Comparison of ENCODE assay signal across 8 cellular contexts in the genomic region with DNA sequence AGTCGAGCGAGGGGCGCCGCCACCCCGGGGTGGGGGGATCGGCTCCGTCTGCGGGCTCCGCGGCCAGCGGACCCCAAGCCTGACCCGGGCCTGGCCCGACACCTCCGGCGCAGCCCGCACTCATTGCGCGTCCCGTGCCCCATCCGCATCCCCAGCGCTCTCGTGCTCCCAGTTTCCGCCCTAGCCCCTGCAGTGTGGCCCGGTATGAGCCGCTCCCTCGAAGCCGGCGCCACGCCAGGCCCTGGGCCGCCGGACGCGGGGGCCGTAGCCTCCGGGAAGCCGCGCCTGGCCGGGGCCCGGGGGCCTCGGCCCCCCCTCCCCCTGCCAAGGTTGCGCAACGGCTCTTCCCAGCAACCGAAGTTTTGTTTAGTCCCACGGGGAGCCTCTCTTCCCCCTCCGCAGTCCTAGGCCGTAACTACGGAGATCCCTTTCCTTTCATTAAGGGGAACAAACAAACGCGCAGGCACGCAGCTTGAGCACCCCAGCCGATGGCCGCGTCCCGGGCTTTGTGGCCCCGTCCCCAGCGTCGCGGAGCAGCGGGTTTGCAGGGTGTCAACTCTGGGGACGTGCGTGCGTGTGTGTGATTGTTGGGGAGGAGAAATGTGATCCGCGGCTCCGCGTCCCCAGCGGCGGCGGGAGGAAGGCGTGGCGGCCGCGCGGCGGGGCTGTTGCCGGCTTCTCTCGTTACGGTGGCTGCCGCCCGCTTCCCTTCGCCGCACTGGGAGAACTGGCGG. TPM values are rescaled to one million over a fixed set of nuclear protein-coding genes. Genes with fewer than 3 reads are reported as not detected.
DNase-seq lines count a peak whose midpoint lies in the region; TF ChIP-seq lines count a peak whose summit lies in the region.

No MANE protein-coding gene starts in this region.

- peak; percentile 75 for DNase-seq in GDM1 (lab: John Stamatoyannopoulos, UW)
- DNase-seq in H7, result peak; percentile 89
- DNase-seq in M059J (ENCODE audit: low read depth), result peak; percentile 84
- DNase-seq in SJSA1 (ENCODE audit: low read depth in 1 of 2, low spot score in 2 of 2), result peak; percentile 73 to 90
- peak; percentile 77 for DNase-seq in activated naive CD4-positive, alpha-beta T cell treated with anti-CD3 and anti-CD28 coated beads for 36 hours
- peak; percentile 64 for DNase-seq in germinal center (ENCODE audit: low spot score)
- DNase-seq in occipital lobe (lab: John Stamatoyannopoulos, UW), result peak; percentile 63
- peak; percentile 93 for DNase-seq in suprapubic skin (ENCODE audit: low spot score in 2 of 2)

- H3K9me3 ChIP-seq in SJSA1 (replicated peaks) (no peaks in the 10 kb centered on the region), suprapubic skin (no peaks in the 10 kb centered on the region)

- H3K4me3 ChIP-seq in H7 (ENCODE audit: insufficient read depth, low read depth, low read length) (peak overlapping the region; percentile 96), SJSA1 (peak overlapping the region; percentile 91), suprapubic skin (peak overlapping the region; percentile 72)

- peaks cover 5% of the 10 kb centered on the region for H3K36me3 Mint-ChIP-seq in activated naive CD4-positive, alpha-beta T cell treated with anti-CD3 and anti-CD28 coated beads for 36 hours (ENCODE audit: low read depth)

- peak overlapping the region; percentile 95 for H3K27ac ChIP-seq in SJSA1
- H3K27ac ChIP-seq in suprapubic skin, result peak overlapping the region; percentile 99

- H3K27me3 Mint-ChIP-seq in activated naive CD4-positive, alpha-beta T cell treated with anti-CD3 and anti-CD28 coated beads for 36 hours (ENCODE audit: low read depth), result no peaks in the 10 kb centered on the region

- WGBS in suprapubic skin, result 0% methylated on average over 17 of the region's 83 CpGs

- peak in 1 of 2 donors; percentile 19 for TF ChIP-seq CTCF in suprapubic skin (IDR thresholded peaks at IDR 0.05)

- H3K4me1 ChIP-seq in SJSA1 (replicated peaks) (peaks cover 29% of the 10 kb centered on the region), suprapubic skin (peaks cover 42% of the 10 kb centered on the region)

- intact Hi-C loops in activated naive CD4-positive, alpha-beta T cell treated with anti-CD3 and anti-CD28 coated beads for 36 hours (cut with micrococcal nuclease), result loop anchor here (1.0 to 5.0 kb wide), 13 partner anchors 71 to 1659 kb away; a partner anchor contains a TSS

- H3K36me3 ChIP-seq in H7 (replicated peaks; ENCODE audit: control insufficient read depth, insufficient read depth, low read length), result no peaks in the 10 kb centered on the region
- peaks cover 11% of the 10 kb centered on the region for H3K36me3 ChIP-seq in SJSA1
- H3K36me3 ChIP-seq in suprapubic skin, result no peaks in the 10 kb centered on the region

- peaks cover 2% of the 10 kb centered on the region for H3K9me3 Mint-ChIP-seq in activated naive CD4-positive, alpha-beta T cell treated with anti-CD3 and anti-CD28 coated beads for 36 hours

- H3K4me1 Mint-ChIP-seq in activated naive CD4-positive, alpha-beta T cell treated with anti-CD3 and anti-CD28 coated beads for 36 hours (ENCODE audit: low read depth), result peaks cover 37% of the 10 kb centered on the region

- CTCF ChIA-PET in activated naive CD4-positive, alpha-beta T cell treated with anti-CD3 and anti-CD28 coated beads for 36 hours (lab: Charles Lee), result no interaction called here

- H3K27me3 ChIP-seq in H7 (ENCODE audit: control insufficient read depth, insufficient read depth, low read length), result no peaks in the 10 kb centered on the region
- no peaks in the 10 kb centered on the region for H3K27me3 ChIP-seq in SJSA1 (replicated peaks)
- no peaks in the 10 kb centered on the region for H3K27me3 ChIP-seq in suprapubic skin

- TF ChIP-seq EP300 in suprapubic skin (IDR thresholded peaks at IDR 0.05), result no peak

- TF ChIP-seq POLR2A in suprapubic skin (IDR thresholded peaks at IDR 0.05), result peak; percentile 32 to 80

- H3K27ac Mint-ChIP-seq in activated naive CD4-positive, alpha-beta T cell treated with anti-CD3 and anti-CD28 coated beads for 36 hours, result peak overlapping the region; percentile 93

- H3K4me3 Mint-ChIP-seq in activated naive CD4-positive, alpha-beta T cell treated with anti-CD3 and anti-CD28 coated beads for 36 hours, result peak overlapping the region; percentile 91

RNA-seq across cellular contexts. Expression of a gene that starts 0.9 kb away (rescaled TPM):
- total RNA-seq in H7 (2014; rRNA removed; shearing (Covaris generic)), result 18.9 and 23.0 TPM in 2 replicates
- 32.4 and 39.8 TPM in 2 replicates for total RNA-seq in M059J (2014; rRNA removed; shearing (Covaris generic))
- 42.9 and 58.6 TPM in 2 replicates for total RNA-seq in SJSA1 (2014; rRNA removed; shearing (Covaris generic))
- 10 to 100 TPM; 23.9 to 24.0 TPM for total RNA-seq in activated naive CD4-positive, alpha-beta T cell treated with anti-CD3 and anti-CD28 coated beads for 36 hours
- total RNA-seq in occipital lobe (290 TPM), suprapubic skin (100 to 1,000 TPM in 1 of 4 donors, 10 to 100 TPM in 3; 76.4 to 110 (median 90.6) TPM)

Comparison
In these comparisons a context has a peak if more than half of its experiments do, and no peak if none do; other contexts are left out.
1. Peak in every context shown above with its lines: DNase-seq, H3K4me3 ChIP-seq and H3K27ac ChIP-seq.